Comparison of ENCODE assay signal across 8 cellular contexts in the genomic region with DNA sequence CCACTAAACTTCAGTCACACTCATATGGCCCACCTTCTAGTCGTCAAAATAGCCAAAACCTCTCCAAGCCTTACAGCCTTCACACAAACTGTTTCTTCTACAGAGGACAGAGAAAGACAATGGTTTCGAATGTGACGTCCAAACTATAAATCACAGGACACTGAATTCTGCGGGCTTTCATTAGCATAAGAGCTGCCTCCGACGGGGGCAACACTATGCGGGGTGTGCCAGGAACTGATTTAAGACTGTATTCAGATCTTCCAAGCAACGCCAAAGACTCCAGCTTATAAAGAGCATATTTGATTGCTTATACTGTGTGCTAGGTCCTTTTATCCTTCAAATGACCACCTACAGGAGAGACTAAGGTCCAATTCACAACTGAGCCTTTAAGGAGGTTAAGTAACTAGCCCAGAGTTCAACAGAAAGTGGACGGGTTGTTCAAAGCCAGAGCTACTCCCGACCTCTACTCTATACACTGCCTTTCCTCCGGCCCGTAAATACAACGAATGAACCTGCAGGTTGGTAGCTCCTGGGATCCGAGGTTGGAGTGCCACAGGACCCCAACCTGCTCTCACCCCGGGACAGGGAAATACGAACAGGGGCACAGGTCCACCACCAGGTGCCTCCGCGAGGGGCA. TPM values are rescaled to one million over a fixed set of nuclear protein-coding genes. Genes with fewer than 3 reads are reported as not detected.
A peak's percentile ranks its signal among the peaks of the same experiment; 100 is the strongest.
DNase-seq lines count a peak whose midpoint lies in the region; ATAC-seq and TF ChIP-seq lines count a peak whose summit lies in the region.

No MANE protein-coding gene starts in this region.

- TSS peak; percentile 80 for BruUV-seq in Caco-2 (replicated peaks; lab: Mats Ljungman, UMichigan)
- BruUV-seq in HCT116 (replicated peaks; lab: Mats Ljungman, UMichigan) = TSS peak; percentile 84

- H3K9me2 ChIP-seq in HCT116 (ENCODE audit: insufficient read depth) = no peaks in the 10 kb centered on the region

- H3K36me3 Mint-ChIP-seq in Caco-2 (ENCODE audit: insufficient read depth, unreplicated experiment) = peaks cover 33% of the 10 kb centered on the region

- intact Hi-C loops in Caco-2 (cut with micrococcal nuclease; ENCODE audit: unreplicated experiment) = loop anchor here (5.0 kb wide), 3 partner anchors 71 to 449 kb away; partner anchors contain the start of gene SOS2
- intact Hi-C loops in HCT116 (cut with micrococcal nuclease) = loop anchor here (10.0 kb wide), 1 partner anchor 447 kb away; no protein-coding TSS in a partner anchor

- H3K4me3 ChIP-seq in Caco-2 (ENCODE audit: low read depth, low read length) = peak overlapping the region; percentile 78
- peak overlapping the region; percentile 76 to 87 for H3K4me3 ChIP-seq in HCT116 (replicated peaks in 1 of 2; ENCODE audit: low read depth in 1 of 2, low read length in 2 of 2)
- H3K4me3 ChIP-seq in SK-N-MC = peak overlapping the region; percentile 87
- peak overlapping the region; percentile 81 for H3K4me3 ChIP-seq in fibroblast of mammary gland (ENCODE audit: control insufficient read depth, low read depth, low read length)

- H3K9me3 ChIP-seq in Caco-2 = no peaks in the 10 kb centered on the region
- 0 out of 4 replicates have a peak, but pooled peaks cover 0 to 3% of the 10 kb centered on the region in 2 experiments for H3K9me3 ChIP-seq in HCT116 (ENCODE audit: control insufficient read depth in 1 of 2, insufficient read depth in 1 of 2, low read depth in 1 of 2, low read length in 2 of 2)
- H3K9me3 ChIP-seq in SK-N-MC (ENCODE audit: low read depth, low read length) = no peaks in the 10 kb centered on the region

- no peaks in the 10 kb centered on the region for H3K36me3 ChIP-seq in Caco-2 (ENCODE audit: control insufficient read depth, insufficient read depth, low read length)
- no peaks in the 10 kb centered on the region; a peak in 1 of 4 replicates for H3K36me3 ChIP-seq in HCT116 (ENCODE audit: control insufficient read depth in 1 of 2, insufficient read depth in 2 of 2, low read length in 2 of 2)
- peaks cover 9% of the 10 kb centered on the region; the same call in 1 of the 2 replicates for H3K36me3 ChIP-seq in SK-N-MC (ENCODE audit: insufficient read depth, low read length)

- ATAC-seq in HCT116 (no peak), HG03039 (IDR thresholded peaks at IDR 0.05; ENCODE audit: unreplicated experiment) (no peak), HG02588 (IDR thresholded peaks at IDR 0.05; ENCODE audit: unreplicated experiment) (no peak)

- H3K27me3 ChIP-seq in Caco-2 (replicated peaks; ENCODE audit: control insufficient read depth, insufficient read depth, low read length) = no peaks in the 10 kb centered on the region
- no peaks in the 10 kb centered on the region for H3K27me3 ChIP-seq in HCT116 (ENCODE audit: insufficient read depth, low read length)

- peak; percentile 70 to 85 for TF ChIP-seq CTCF in Caco-2 (IDR thresholded peaks at IDR 0.05; ENCODE audit: insufficient read depth in 1 of 2, low read depth in 1 of 2, low read length in 1 of 2, severe bottlenecking in 1 of 2, unreplicated experiment in 1 of 2)
- peak in 2 of 3 experiments; percentile 54 to 69; a peak in 4 of 6 replicates for TF ChIP-seq CTCF in HCT116 (IDR thresholded peaks at IDR 0.05 in 2 of 3, conservative IDR thresholded peaks at IDR 0.05 in 1 of 3; ENCODE audit: borderline replicate concordance in 1 of 3, insufficient read depth in 1 of 3, low read depth in 2 of 3, low read length in 2 of 3)
- peak; percentile 25 for TF ChIP-seq CTCF in fibroblast of mammary gland (conservative IDR thresholded peaks at IDR 0.05; ENCODE audit: control insufficient read depth, insufficient read depth, low read depth, low read length)

- TF ChIP-seq POLR2A in HCT116 (IDR thresholded peaks at IDR 0.05; ENCODE audit: borderline replicate concordance, extremely low read depth, insufficient read depth, insufficient read length) = no peak

- peak overlapping the region; percentile 85 for H3K4me2 ChIP-seq in HCT116 (ENCODE audit: low read length)

- no peaks in the 10 kb centered on the region for H4K20me1 ChIP-seq in HCT116 (ENCODE audit: insufficient read depth)

- DNase-seq in Caco-2 = no peak
- DNase-seq in HCT116 (ENCODE audit: low read depth, low spot score) = no peak
- no peak for DNase-seq in SK-N-MC (ENCODE audit: low read depth, low spot score)
- no peak for DNase-seq in fibroblast of mammary gland (ENCODE audit: low read depth)
- DNase-seq in pons (ENCODE audit: low spot score) = peak; percentile 38
- no peak for DNase-seq in effector CD4-positive, alpha-beta T cell

- H3K4me1 ChIP-seq in Caco-2 = 0 out of 2 replicates have a peak, but pooled peaks cover 5% of the 10 kb centered on the region
- H3K4me1 ChIP-seq in HCT116 (ENCODE audit: control insufficient read depth in 1 of 2, insufficient read depth in 2 of 2, low read length in 2 of 2) = peaks cover 0 to 27% of the 10 kb centered on the region in 2 experiments; a peak in 3 of 4 replicates

- no peak for TF ChIP-seq RAD21 in HCT116 (IDR thresholded peaks at IDR 0.05; ENCODE audit: low read depth)

- peak overlapping the region; percentile 76 for H3K9ac ChIP-seq in HCT116 (ENCODE audit: low read length)
- H3K9ac ChIP-seq in SK-N-MC (ENCODE audit: insufficient read length) = peak overlapping the region; percentile 92

- no peaks in the 10 kb centered on the region for H3K27me3 Mint-ChIP-seq in Caco-2 (ENCODE audit: insufficient read depth, unreplicated experiment)

- POLR2A ChIA-PET in Caco-2 (lab: Charles Lee) = interaction anchor here (0.7 to 1.0 kb wide), 2 partner anchors 8 to 472 kb away, joined by 5 to 7 read pairs; no protein-coding TSS in a partner anchor
- POLR2A ChIA-PET in HCT116 (lab: Charles Lee) = interaction anchor here (0.8 to 1.6 kb wide), 3 partner anchors 10 to 725 kb away, joined by 3 to 7 read pairs (median 3); partner anchors contain the start of gene RPS29

- peak overlapping the region; percentile 36 for H2AFZ ChIP-seq in HCT116 (ENCODE audit: low read depth, low read length, poor library complexity, severe bottlenecking)

- peak overlapping the region; percentile 92 for H3K27ac Mint-ChIP-seq in Caco-2 (ENCODE audit: unreplicated experiment)

- H3K9me3 Mint-ChIP-seq in Caco-2 (ENCODE audit: unreplicated experiment) = no peaks in the 10 kb centered on the region

- RAD21 ChIA-PET in HCT116 (lab: Charles Lee; ENCODE audit: low non-redundant PET in 1 of 2, low total read pairs in 2 of 2, uncharacterized antibody in 2 of 2, unreplicated experiment in 2 of 2) = no interaction called here

- peaks cover 54% of the 10 kb centered on the region for H3K79me2 ChIP-seq in HCT116 (ENCODE audit: insufficient read depth, low read length)

- peak overlapping the region; percentile 84 for H3K27ac ChIP-seq in HCT116 (ENCODE audit: low read depth, low read length)
- H3K27ac ChIP-seq in SK-N-MC = no peak overlapping the region

- peaks cover 7% of the 10 kb centered on the region for H3K4me1 Mint-ChIP-seq in Caco-2 (ENCODE audit: low read depth, unreplicated experiment)

- peak overlapping the region; percentile 87 for H3K4me3 Mint-ChIP-seq in Caco-2 (ENCODE audit: unreplicated experiment)

- CTCF ChIA-PET in Caco-2 (lab: Charles Lee) (interaction anchor here (2.9 kb wide), 1 partner anchor 10 kb away, joined by 17 read pairs; no protein-coding TSS in a partner anchor), HCT116 (lab: Charles Lee) (interaction anchor here (1.5 kb wide), 1 partner anchor 9 kb away, joined by 8 read pairs; no protein-coding TSS in a partner anchor)

TF ChIP-seq in HCT116, 20 proteins besides CTCF, POLR2A, EP300 and RAD21 (continues in another document):
- TF ChIP-seq, protein P1, sequence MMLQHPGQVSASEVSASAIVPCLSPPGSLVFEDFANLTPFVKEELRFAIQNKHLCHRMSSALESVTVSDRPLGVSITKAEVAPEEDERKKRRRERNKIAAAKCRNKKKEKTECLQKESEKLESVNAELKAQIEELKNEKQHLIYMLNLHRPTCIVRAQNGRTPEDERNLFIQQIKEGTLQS (IDR thresholded peaks at IDR 0.05) = no peak
- TF ChIP-seq REST (IDR thresholded peaks at IDR 0.05; ENCODE audit: low read depth) (no peak), SP1 (IDR thresholded peaks at IDR 0.05; ENCODE audit: low read depth) (no peak), FOSL1 (IDR thresholded peaks at IDR 0.05; ENCODE audit: low read depth) (no peak), CEBPB (IDR thresholded peaks at IDR 0.05; ENCODE audit: low read depth) (no peak), POLR2AphosphoS5 (IDR thresholded peaks at IDR 0.05; ENCODE audit: low read depth, low read length) (no peak), ZFX (IDR thresholded peaks at IDR 0.05) (no peak), SRF (IDR thresholded peaks at IDR 0.05; ENCODE audit: low read depth) (no peak), ELF1 (IDR thresholded peaks at IDR 0.05; ENCODE audit: borderline replicate concordance, low read depth) (no peak), YY1 (IDR thresholded peaks at IDR 0.05; ENCODE audit: extremely low read depth, insufficient replicate concordance, low read depth, low read length) (no peak), SIN3A (IDR thresholded peaks at IDR 0.05; ENCODE audit: low read depth) (no peak)

RNA-seq across cellular contexts. Expression of gene L2HGDH, which starts 0.6 kb away (rescaled TPM):
- total RNA-seq in Caco-2 (2022) = 25.0 and 27.6 TPM in 2 replicates
- 16.9 TPM for total RNA-seq in HCT116 (2021; ENCODE audit: unreplicated experiment)
- polyA plus RNA-seq in HCT116 (2012) = 9.5 and 9.9 TPM in 2 replicates

RNA-seq across cellular contexts. Expression of gene DMAC2L, which starts 0.7 kb away (rescaled TPM):
- total RNA-seq in Caco-2 (2022) (25.8 and 27.6 TPM in 2 replicates), HCT116 (2021; ENCODE audit: unreplicated experiment) (8.9 TPM)
- 5.5 and 6.4 TPM in 2 replicates for polyA plus RNA-seq in HCT116 (2012)

Comparison
In these comparisons a context has a peak if more than half of its experiments do, and no peak if none do; other contexts are left out.
1. CTCF ChIP-seq: peak in every context shown above with its lines; median percentile 78 in Caco-2; 62 in HCT116; 25 in fibroblast of mammary gland.